Comparison of ENCODE assay signal across 22 cellular contexts in genomic region chr4:185520119-185520518, GRCh38. TPM values are rescaled to one million over a fixed set of nuclear protein-coding genes. Genes with fewer than 3 reads are reported as not detected.
DNase-seq lines count a peak whose midpoint lies in the region; ATAC-seq and TF ChIP-seq lines count a peak whose summit lies in the region.
"Had no signal": no experiment of that assay in that cellular context is flagged by ENCODE, and none has a peak within 500 bp of the region (broad histone marks: within the 10 kb centered on the region; RNA-seq: fewer than 3 reads in every experiment).

No MANE protein-coding gene starts in this region.

- no peaks in the 10 kb centered on the region for H3K4me1 Mint-ChIP-seq in WTC11
- H3K4me1 Mint-ChIP-seq: CD4-positive, CD25-positive, alpha-beta regulatory T cell; central memory CD8-positive, alpha-beta T cell; IgD-negative memory B cell; stimulated activated memory B cell treated with anti-CD40 and anti-IgM and Interleukin-4, amounts not matched to agents 10 μg/mL and 1 μg/mL and 100 μg/mL, for 72 hours had no signal

- H2AFZ ChIP-seq in Karpas-422 (ENCODE audit: low read length), result no peak overlapping the region

- no peaks in the 10 kb centered on the region for H3K4me1 ChIP-seq in lower lobe of right lung
- H3K4me1 ChIP-seq in skeletal muscle tissue (ENCODE audit: control insufficient read depth in 3 of 3, insufficient read depth in 3 of 3, low read length in 3 of 3), result peaks cover 20 to 33% (median 30%) of the 10 kb centered on the region in 3 donors
- no peaks in the 10 kb centered on the region for H3K4me1 ChIP-seq in Karpas-422 (ENCODE audit: low read length)
- H3K4me1 ChIP-seq: tibial nerve had no signal

- no peaks in the 10 kb centered on the region for H3K9me3 Mint-ChIP-seq in WTC11
- H3K9me3 Mint-ChIP-seq: central memory CD8-positive, alpha-beta T cell; IgD-negative memory B cell; stimulated activated memory B cell treated with anti-CD40 and anti-IgM and Interleukin-4, amounts not matched to agents 10 μg/mL and 1 μg/mL and 100 μg/mL, for 72 hours had no signal

- no peak overlapping the region for H3K4me3 Mint-ChIP-seq in WTC11
- H3K4me3 Mint-ChIP-seq: CD4-positive, CD25-positive, alpha-beta regulatory T cell; central memory CD8-positive, alpha-beta T cell; IgD-negative memory B cell; stimulated activated memory B cell treated with anti-CD40 and anti-IgM and Interleukin-4, amounts not matched to agents 10 μg/mL and 1 μg/mL and 100 μg/mL, for 72 hours had no signal

- peak; percentile 86 to 97 for ATAC-seq in lower lobe of right lung
- ATAC-seq in WTC11, result no peak
- ATAC-seq: HCT116; stimulated activated memory B cell treated with anti-CD40 and anti-IgM and Interleukin-4, amounts not matched to agents 10 μg/mL and 1 μg/mL and 100 μg/mL, for 72 hours had no signal

- DNase-seq in amniotic epithelial cell (ENCODE audit: low read depth) (peak; percentile 88), fibroblast of pulmonary artery (ENCODE audit: low read depth) (peak; percentile 93), lower lobe of right lung (no peak), Karpas-422 (no peak), NCI-H82 (lab: John Stamatoyannopoulos, UW) (no peak), foreskin melanocyte (no peak), WTC11 (ENCODE audit: low spot score) (no peak)
- DNase-seq: activated CD4-positive, alpha-beta T cell treated with anti-CD3 and anti-CD28 coated beads for 1 hour; CD4-positive, CD25-positive, alpha-beta regulatory T cell; DMS153; effector CD4-positive, alpha-beta T cell; kidney glomerular epithelial cell; NCI-H146; NCI-H2171 treated with DMSO at 0.1 percent for 48 hours; retina had no signal

- no peaks in the 10 kb centered on the region for H3K36me3 Mint-ChIP-seq in WTC11
- H3K36me3 Mint-ChIP-seq: CD4-positive, CD25-positive, alpha-beta regulatory T cell; IgD-negative memory B cell; stimulated activated memory B cell treated with anti-CD40 and anti-IgM and Interleukin-4, amounts not matched to agents 10 μg/mL and 1 μg/mL and 100 μg/mL, for 72 hours had no signal

- no peaks in the 10 kb centered on the region for H3K27me3 ChIP-seq in lower lobe of right lung (ENCODE audit: low read depth)
- no peaks in the 10 kb centered on the region for H3K27me3 ChIP-seq in skeletal muscle tissue (ENCODE audit: control insufficient read depth in 3 of 3, insufficient read depth in 3 of 3, low read length in 3 of 3)
- no peaks in the 10 kb centered on the region for H3K27me3 ChIP-seq in Karpas-422 (ENCODE audit: low read length)
- H3K27me3 ChIP-seq: tibial nerve had no signal

- H3K79me2 ChIP-seq in Karpas-422 (ENCODE audit: low read length), result no peaks in the 10 kb centered on the region

- no peaks in the 10 kb centered on the region for H3K36me3 ChIP-seq in lower lobe of right lung
- peaks cover 16 to 38% (median 29%) of the 10 kb centered on the region in 3 donors for H3K36me3 ChIP-seq in skeletal muscle tissue (ENCODE audit: control insufficient read depth in 3 of 3, insufficient read depth in 3 of 3, low read length in 3 of 3)
- H3K36me3 ChIP-seq in Karpas-422 (ENCODE audit: insufficient read depth, low read length), result no peaks in the 10 kb centered on the region

- no peak overlapping the region for H3K4me3 ChIP-seq in fibroblast of pulmonary artery (replicated peaks; ENCODE audit: low read depth, low read length)
- no peak overlapping the region for H3K4me3 ChIP-seq in lower lobe of right lung
- H3K4me3 ChIP-seq in skeletal muscle tissue (ENCODE audit: low read length in 3 of 3), result no peak overlapping the region
- H3K4me3 ChIP-seq in Karpas-422 (ENCODE audit: low read length), result no peak overlapping the region
- H3K4me3 ChIP-seq: tibial nerve had no signal

- POLR2A ChIA-PET in WTC11 (lab: Charles Lee), result no interaction called here

- no peak overlapping the region for H3K4me2 ChIP-seq in Karpas-422 (ENCODE audit: low read depth, low read length, poor library complexity, severe bottlenecking)

- peak overlapping the region; percentile 9 for H3K27ac ChIP-seq in lower lobe of right lung
- peak overlapping the region; percentile 25 for H3K27ac ChIP-seq in skeletal muscle tissue (ENCODE audit: low read depth, low read length)
- no peak overlapping the region for H3K27ac ChIP-seq in Karpas-422 (ENCODE audit: low read length)
- H3K27ac ChIP-seq: tibial nerve had no signal

- CTCF ChIA-PET in WTC11 (lab: Charles Lee), result no interaction called here

- H3K27ac Mint-ChIP-seq in WTC11, result no peak overlapping the region
- H3K27ac Mint-ChIP-seq: CD4-positive, CD25-positive, alpha-beta regulatory T cell; IgD-negative memory B cell; stimulated activated memory B cell treated with anti-CD40 and anti-IgM and Interleukin-4, amounts not matched to agents 10 μg/mL and 1 μg/mL and 100 μg/mL, for 72 hours had no signal

- H3K27me3 Mint-ChIP-seq in WTC11 (ENCODE audit: low read depth), result no peaks in the 10 kb centered on the region
- H3K27me3 Mint-ChIP-seq: stimulated activated memory B cell treated with anti-CD40 and anti-IgM and Interleukin-4, amounts not matched to agents 10 μg/mL and 1 μg/mL and 100 μg/mL, for 72 hours had no signal

- H3K9ac ChIP-seq in skeletal muscle tissue (ENCODE audit: low read depth in 1 of 3, low read length in 3 of 3) (no peak overlapping the region), Karpas-422 (ENCODE audit: low read length) (no peak overlapping the region)

- TF ChIP-seq CTCF in fibroblast of pulmonary artery (IDR thresholded peaks at IDR 0.05; ENCODE audit: low read length, missing control alignments), result no peak
- no peak for TF ChIP-seq CTCF in lower lobe of right lung (IDR thresholded peaks at IDR 0.05)
- no peak for TF ChIP-seq CTCF in WTC11 (IDR thresholded peaks at IDR 0.05)

- H3K9me2 ChIP-seq in Karpas-422 (replicated peaks; ENCODE audit: insufficient read depth, low read length), result no peaks in the 10 kb centered on the region

- no peaks in the 10 kb centered on the region for H3K9me3 ChIP-seq in lower lobe of right lung
- H3K9me3 ChIP-seq in skeletal muscle tissue (ENCODE audit: control insufficient read depth in 3 of 3, low read length in 3 of 3), result no peaks in the 10 kb centered on the region
- H3K9me3 ChIP-seq in Karpas-422 (ENCODE audit: low read length), result no peaks in the 10 kb centered on the region
- H3K9me3 ChIP-seq: tibial nerve had no signal

- no peaks in the 10 kb centered on the region for H4K20me1 ChIP-seq in Karpas-422 (ENCODE audit: insufficient read depth, low read depth, low read length)

- intact Hi-C loops in lower lobe of right lung (cut with DNase I), result no loop called here

TF ChIP-seq in WTC11, 78 proteins besides CTCF, POLR2A, EP300 and RAD21 (continues in another document):
- TF ChIP-seq ESRRA (CRISPR knock-in tag; IDR thresholded peaks at IDR 0.05; ENCODE audit: borderline replicate concordance) (no peak), TP53 (CRISPR knock-in tag; IDR thresholded peaks at IDR 0.05) (no peak), JUN (CRISPR knock-in tag; IDR thresholded peaks at IDR 0.05) (no peak), GRHL2 (CRISPR knock-in tag; IDR thresholded peaks at IDR 0.05; ENCODE audit: insufficient replicate concordance, severe bottlenecking) (no peak), SMAD4 (CRISPR knock-in tag; IDR thresholded peaks at IDR 0.05) (no peak), OVOL2 (CRISPR knock-in tag; IDR thresholded peaks at IDR 0.05; ENCODE audit: borderline replicate concordance) (no peak)
- TF ChIP-seq, protein P1, sequence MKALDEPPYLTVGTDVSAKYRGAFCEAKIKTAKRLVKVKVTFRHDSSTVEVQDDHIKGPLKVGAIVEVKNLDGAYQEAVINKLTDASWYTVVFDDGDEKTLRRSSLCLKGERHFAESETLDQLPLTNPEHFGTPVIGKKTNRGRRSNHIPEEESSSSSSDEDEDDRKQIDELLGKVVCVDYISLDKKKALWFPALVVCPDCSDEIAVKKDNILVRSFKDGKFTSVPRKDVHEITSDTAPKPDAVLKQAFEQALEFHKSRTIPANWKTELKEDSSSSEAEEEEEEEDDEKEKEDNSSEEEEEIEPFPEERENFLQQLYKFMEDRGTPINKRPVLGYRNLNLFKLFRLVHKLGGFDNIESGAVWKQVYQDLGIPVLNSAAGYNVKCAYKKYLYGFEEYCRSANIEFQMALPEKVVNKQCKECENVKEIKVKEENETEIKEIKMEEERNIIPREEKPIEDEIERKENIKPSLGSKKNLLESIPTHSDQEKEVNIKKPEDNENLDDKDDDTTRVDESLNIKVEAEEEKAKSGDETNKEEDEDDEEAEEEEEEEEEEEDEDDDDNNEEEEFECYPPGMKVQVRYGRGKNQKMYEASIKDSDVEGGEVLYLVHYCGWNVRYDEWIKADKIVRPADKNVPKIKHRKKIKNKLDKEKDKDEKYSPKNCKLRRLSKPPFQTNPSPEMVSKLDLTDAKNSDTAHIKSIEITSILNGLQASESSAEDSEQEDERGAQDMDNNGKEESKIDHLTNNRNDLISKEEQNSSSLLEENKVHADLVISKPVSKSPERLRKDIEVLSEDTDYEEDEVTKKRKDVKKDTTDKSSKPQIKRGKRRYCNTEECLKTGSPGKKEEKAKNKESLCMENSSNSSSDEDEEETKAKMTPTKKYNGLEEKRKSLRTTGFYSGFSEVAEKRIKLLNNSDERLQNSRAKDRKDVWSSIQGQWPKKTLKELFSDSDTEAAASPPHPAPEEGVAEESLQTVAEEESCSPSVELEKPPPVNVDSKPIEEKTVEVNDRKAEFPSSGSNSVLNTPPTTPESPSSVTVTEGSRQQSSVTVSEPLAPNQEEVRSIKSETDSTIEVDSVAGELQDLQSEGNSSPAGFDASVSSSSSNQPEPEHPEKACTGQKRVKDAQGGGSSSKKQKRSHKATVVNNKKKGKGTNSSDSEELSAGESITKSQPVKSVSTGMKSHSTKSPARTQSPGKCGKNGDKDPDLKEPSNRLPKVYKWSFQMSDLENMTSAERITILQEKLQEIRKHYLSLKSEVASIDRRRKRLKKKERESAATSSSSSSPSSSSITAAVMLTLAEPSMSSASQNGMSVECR (CRISPR knock-in tag; IDR thresholded peaks at IDR 0.05; ENCODE audit: borderline replicate concordance), result no peak
- TF ChIP-seq, protein P2, sequence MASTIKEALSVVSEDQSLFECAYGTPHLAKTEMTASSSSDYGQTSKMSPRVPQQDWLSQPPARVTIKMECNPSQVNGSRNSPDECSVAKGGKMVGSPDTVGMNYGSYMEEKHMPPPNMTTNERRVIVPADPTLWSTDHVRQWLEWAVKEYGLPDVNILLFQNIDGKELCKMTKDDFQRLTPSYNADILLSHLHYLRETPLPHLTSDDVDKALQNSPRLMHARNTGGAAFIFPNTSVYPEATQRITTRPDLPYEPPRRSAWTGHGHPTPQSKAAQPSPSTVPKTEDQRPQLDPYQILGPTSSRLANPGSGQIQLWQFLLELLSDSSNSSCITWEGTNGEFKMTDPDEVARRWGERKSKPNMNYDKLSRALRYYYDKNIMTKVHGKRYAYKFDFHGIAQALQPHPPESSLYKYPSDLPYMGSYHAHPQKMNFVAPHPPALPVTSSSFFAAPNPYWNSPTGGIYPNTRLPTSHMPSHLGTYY (CRISPR knock-in tag; IDR thresholded peaks at IDR 0.05), result no peak

RNA-seq across cellular contexts. Expression of gene PDLIM3, which starts 15.2 kb away (rescaled TPM):
- 18.4 TPM for total RNA-seq in lower lobe of right lung
- total RNA-seq in skeletal muscle tissue, result 415 TPM
- not detected in 2 replicates for total RNA-seq in Karpas-422 (2014; rRNA removed; shearing (Covaris generic); ENCODE audit: low replicate concordance)
- total RNA-seq in WTC11 (2021), result 6.2 to 7.0 TPM (median 6.9 TPM) in 3 replicates
- total RNA-seq: CD4-positive, CD25-positive, alpha-beta regulatory T cell had no signal

RNA-seq across cellular contexts. Expression of gene CCDC110, which starts 48.6 kb away (rescaled TPM):
- total RNA-seq in lower lobe of right lung (0.44 TPM), skeletal muscle tissue (0.52 TPM), WTC11 (2021) (2.1 to 2.9 TPM (median 2.2 TPM) in 3 replicates)
- total RNA-seq in Karpas-422 (2014; rRNA removed; shearing (Covaris generic); ENCODE audit: low replicate concordance), result 2.2 TPM in 1 of 2 replicates, not detected in the other
- total RNA-seq: CD4-positive, CD25-positive, alpha-beta regulatory T cell; mononuclear cell had no signal

Comparison
In these comparisons a context has a peak if more than half of its experiments do, and no peak if none do; other contexts are left out.
1. DNase-seq: peak in amniotic epithelial cell (single experiment) and fibroblast of pulmonary artery (single experiment); none in lower lobe of right lung (single experiment), Karpas-422 (single experiment), NCI-H82 (single experiment), foreskin melanocyte (single experiment) and WTC11 (single experiment).
2. RNA of gene PDLIM3, which starts 15.2 kb away (total RNA-seq): 415 TPM in skeletal muscle tissue (single experiment); 18.4 TPM in lower lobe of right lung (single experiment), 6.2 to 7.0 TPM in WTC11 and not detected in Karpas-422; every median in the first group is over 10 times any median in the second.